ENCODE assay signal across 29 cellular contexts in genomic region chr17:36095992-36096391, GRCh38. TPM values are rescaled to one million over a fixed set of nuclear protein-coding genes. Genes with fewer than 3 reads are reported as not detected.
DNase-seq lines count a peak whose midpoint lies in the region; ATAC-seq, FAIRE-seq and TF ChIP-seq lines count a peak whose summit lies in the region.
"Had no signal": no experiment of that assay in that cellular context is flagged by ENCODE, and none has a peak within 500 bp of the region (broad histone marks: within the 10 kb centered on the region; RNA-seq: fewer than 3 reads in every experiment).

No MANE protein-coding gene starts in this region.

- no peak overlapping the region for H3K4me2 ChIP-seq in HepG2 (ENCODE audit: low read depth, low read length)

- POLR2A ChIA-PET in HepG2 (lab: Yijun Ruan, JAX): no interaction called here

- H3K9me3 ChIP-seq in right cardiac atrium (ENCODE audit: control insufficient read depth, low read length) (no peaks in the 10 kb centered on the region), HepG2 (ENCODE audit: low read length) (no peaks in the 10 kb centered on the region)
- H3K9me3 ChIP-seq: heart left ventricle, left ventricle myocardium inferior, SJCRH30, upper lobe of right lung had no signal

- in situ Hi-C loops in HepG2 (cut with HindIII; ENCODE audit: extremely low pct_ligation_motif_present, low pct_unique_long_range_greater_than_20kb): no loop called here

- no peak for DNase-seq in activated CD4-positive, alpha-beta T cell treated with anti-CD3 and anti-CD28 coated beads, Interleukin-2, amount 10 ng/mL, durations not matched to agents 24 days and 14 days
- no peak for DNase-seq in activated CD4-positive, alpha-beta T cell treated with anti-CD3 and anti-CD28 coated beads, Interleukin-2, amount 50 U/mL, for 48 hours
- DNase-seq in M059J (ENCODE audit: low read depth) (peak; percentile 9), GM12892 (ENCODE audit: insufficient read length) (no peak), right cardiac atrium (no peak), HepG2 (ENCODE audit: low spot score) (no peak)
- DNase-seq in activated T-helper 1 cell treated with anti-CD3 and anti-CD28 coated beads, Interleukin-12 subunit alpha, Interleukin-12 subunit beta, Interleukin-2, Interleukin-4 antibody, amounts not matched to agents 30 ng/mL and 10 ng/mL and 1 ng/mL, durations not matched to agents 14 hours and 24 hours and 36 hours (ENCODE audit: low spot score): no peak
- DNase-seq in natural killer cell treated with Interleukin-12 subunit alpha and Interleukin-12 subunit beta and Interleukin-15 and Interleukin-18, amount 100 ng/mL, for 72 hours (ENCODE audit: low spot score): no peak
- DNase-seq: activated B cell treated with CpG ODN at 0.5 μM for 24 hours; activated CD4-positive, alpha-beta memory T cell treated with anti-CD3 and anti-CD28 coated beads for 36 hours; activated naive CD4-positive, alpha-beta T cell treated with anti-CD3 and anti-CD28 coated beads for 36 hours; activated T-cell treated with anti-CD3 and anti-CD28 coated beads, Interleukin-2, amount 50 U/mL, for 4 hours; C1 segment of cervical spinal cord; H7; heart left ventricle; left ventricle myocardium inferior; naive thymus-derived CD8-positive, alpha-beta T cell; NCI-H187 treated with DMSO at 0.1 percent for 48 hours; NCI-H345; SJCRH30; T-helper 17 cell; upper lobe of right lung had no signal

- intact Hi-C loops in activated CD4-positive, alpha-beta T cell treated with anti-CD3 and anti-CD28 coated beads, Interleukin-2, amount 10 ng/mL, durations not matched to agents 24 days and 14 days (cut with micrococcal nuclease): loop anchor here (10.0 kb wide), 1 partner anchor 1721 kb away; no protein-coding TSS in a partner anchor
- intact Hi-C loops in activated T-helper 1 cell treated with anti-CD3 and anti-CD28 coated beads, Interleukin-12 subunit alpha, Interleukin-12 subunit beta, Interleukin-2, Interleukin-4 antibody, amounts not matched to agents 30 ng/mL and 10 ng/mL and 1 ng/mL, durations not matched to agents 14 hours and 24 hours and 36 hours (cut with micrococcal nuclease): no loop called here
- intact Hi-C loops in right cardiac atrium (cut with DNase I): no loop called here
- intact Hi-C loops in HepG2 (cut with micrococcal nuclease; ENCODE audit: unreplicated experiment): no loop called here

- FAIRE-seq in GM12892 (lab: Jason Lieb, UNC) (no peak), HepG2 (lab: Jason Lieb, UNC) (no peak)
- FAIRE-seq: D721Med, GM18507, RCC 7860 had no signal

- H3K4me1 ChIP-seq in right cardiac atrium (ENCODE audit: control insufficient read depth, insufficient read depth, low read length) (no peaks in the 10 kb centered on the region), HepG2 (ENCODE audit: insufficient read depth, low read length) (no peaks in the 10 kb centered on the region)
- H3K4me1 ChIP-seq: left ventricle myocardium inferior, SJCRH30, upper lobe of right lung had no signal

- H3K36me3 ChIP-seq in HepG2 (replicated peaks in 1 of 2; ENCODE audit: control insufficient read depth in 1 of 2, insufficient read depth in 2 of 2, low read length in 2 of 2): no peaks in the 10 kb centered on the region
- H3K36me3 ChIP-seq: cardiac muscle cell, heart left ventricle, left ventricle myocardium inferior, SJCRH30, upper lobe of right lung had no signal

- BruUV-seq in HepG2 (replicated peaks; lab: Mats Ljungman, UMichigan): no TSS peak

- H3K27ac Mint-ChIP-seq in activated CD4-positive, alpha-beta T cell treated with anti-CD3 and anti-CD28 coated beads, Interleukin-2, amount 10 ng/mL, durations not matched to agents 24 days and 14 days: peak overlapping the region; percentile 16
- H3K27ac Mint-ChIP-seq in activated T-helper 1 cell treated with anti-CD3 and anti-CD28 coated beads, Interleukin-12 subunit alpha, Interleukin-12 subunit beta, Interleukin-2, Interleukin-4 antibody, amounts not matched to agents 30 ng/mL and 10 ng/mL and 1 ng/mL, durations not matched to agents 14 hours and 24 hours and 36 hours: peak overlapping the region; percentile 6
- H3K27ac Mint-ChIP-seq in natural killer cell treated with Interleukin-12 subunit alpha and Interleukin-12 subunit beta and Interleukin-15 and Interleukin-18, amount 100 ng/mL, for 72 hours: peak overlapping the region; percentile 95 to 96
- H3K27ac Mint-ChIP-seq: activated B cell treated with CpG ODN at 0.5 μM for 24 hours; activated CD4-positive, alpha-beta memory T cell treated with anti-CD3 and anti-CD28 coated beads for 36 hours; activated naive CD4-positive, alpha-beta T cell treated with anti-CD3 and anti-CD28 coated beads for 36 hours; naive thymus-derived CD8-positive, alpha-beta T cell; T-helper 17 cell had no signal

- no peaks in the 10 kb centered on the region for H3K9me3 Mint-ChIP-seq in activated CD4-positive, alpha-beta T cell treated with anti-CD3 and anti-CD28 coated beads, Interleukin-2, amount 10 ng/mL, durations not matched to agents 24 days and 14 days
- H3K9me3 Mint-ChIP-seq in activated T-helper 1 cell treated with anti-CD3 and anti-CD28 coated beads, Interleukin-12 subunit alpha, Interleukin-12 subunit beta, Interleukin-2, Interleukin-4 antibody, amounts not matched to agents 30 ng/mL and 10 ng/mL and 1 ng/mL, durations not matched to agents 14 hours and 24 hours and 36 hours: no peaks in the 10 kb centered on the region
- peaks cover 8% of the 10 kb centered on the region for H3K9me3 Mint-ChIP-seq in natural killer cell treated with Interleukin-12 subunit alpha and Interleukin-12 subunit beta and Interleukin-15 and Interleukin-18, amount 100 ng/mL, for 72 hours
- H3K9me3 Mint-ChIP-seq: activated B cell treated with CpG ODN at 0.5 μM for 24 hours; activated CD4-positive, alpha-beta memory T cell treated with anti-CD3 and anti-CD28 coated beads for 36 hours; activated naive CD4-positive, alpha-beta T cell treated with anti-CD3 and anti-CD28 coated beads for 36 hours; activated T-cell treated with anti-CD3 and anti-CD28 coated beads, Interleukin-2, amount 50 U/mL, for 4 hours; naive thymus-derived CD8-positive, alpha-beta T cell had no signal

- TF ChIP-seq EP300 in HepG2 (IDR thresholded peaks at IDR 0.05; ENCODE audit: low read depth in 2 of 2, low read length in 2 of 2) (no peak), HepG2 (CRISPR knock-in tag; IDR thresholded peaks at IDR 0.05; ENCODE audit: borderline replicate concordance) (no peak)

- H3K4me1 Mint-ChIP-seq in activated CD4-positive, alpha-beta T cell treated with anti-CD3 and anti-CD28 coated beads, Interleukin-2, amount 10 ng/mL, durations not matched to agents 24 days and 14 days: peaks cover 21% of the 10 kb centered on the region
- H3K4me1 Mint-ChIP-seq in activated T-helper 1 cell treated with anti-CD3 and anti-CD28 coated beads, Interleukin-12 subunit alpha, Interleukin-12 subunit beta, Interleukin-2, Interleukin-4 antibody, amounts not matched to agents 30 ng/mL and 10 ng/mL and 1 ng/mL, durations not matched to agents 14 hours and 24 hours and 36 hours (ENCODE audit: low read depth): peaks cover 37% of the 10 kb centered on the region
- H3K4me1 Mint-ChIP-seq in natural killer cell treated with Interleukin-12 subunit alpha and Interleukin-12 subunit beta and Interleukin-15 and Interleukin-18, amount 100 ng/mL, for 72 hours (ENCODE audit: low read depth in 2 of 2): peaks cover 64 to 71% of the 10 kb centered on the region in 2 donors

- H3K4me3 Mint-ChIP-seq in activated CD4-positive, alpha-beta T cell treated with anti-CD3 and anti-CD28 coated beads, Interleukin-2, amount 10 ng/mL, durations not matched to agents 24 days and 14 days: no peak overlapping the region
- H3K4me3 Mint-ChIP-seq in activated T-helper 1 cell treated with anti-CD3 and anti-CD28 coated beads, Interleukin-12 subunit alpha, Interleukin-12 subunit beta, Interleukin-2, Interleukin-4 antibody, amounts not matched to agents 30 ng/mL and 10 ng/mL and 1 ng/mL, durations not matched to agents 14 hours and 24 hours and 36 hours: no peak overlapping the region
- peak overlapping the region; percentile 51 for H3K4me3 Mint-ChIP-seq in natural killer cell treated with Interleukin-12 subunit alpha and Interleukin-12 subunit beta and Interleukin-15 and Interleukin-18, amount 100 ng/mL, for 72 hours
- H3K4me3 Mint-ChIP-seq: activated B cell treated with CpG ODN at 0.5 μM for 24 hours; activated CD4-positive, alpha-beta memory T cell treated with anti-CD3 and anti-CD28 coated beads for 36 hours; activated naive CD4-positive, alpha-beta T cell treated with anti-CD3 and anti-CD28 coated beads for 36 hours; activated T-cell treated with anti-CD3 and anti-CD28 coated beads, Interleukin-2, amount 50 U/mL, for 4 hours; T-helper 17 cell had no signal

- no peak for TF ChIP-seq CTCF in HepG2 (CRISPR knock-in tag; IDR thresholded peaks at IDR 0.05)

- 84% methylated on average over 1 of the region's 1 CpG for WGBS in right cardiac atrium
- WGBS in HepG2 (ENCODE audit: low lambda C conversion rate): 0% methylated on average over 1 of the region's 1 CpG

- H3K36me3 Mint-ChIP-seq in activated CD4-positive, alpha-beta T cell treated with anti-CD3 and anti-CD28 coated beads, Interleukin-2, amount 10 ng/mL, durations not matched to agents 24 days and 14 days (ENCODE audit: low read depth): no peaks in the 10 kb centered on the region
- H3K36me3 Mint-ChIP-seq in activated T-helper 1 cell treated with anti-CD3 and anti-CD28 coated beads, Interleukin-12 subunit alpha, Interleukin-12 subunit beta, Interleukin-2, Interleukin-4 antibody, amounts not matched to agents 30 ng/mL and 10 ng/mL and 1 ng/mL, durations not matched to agents 14 hours and 24 hours and 36 hours (ENCODE audit: low read depth): no peaks in the 10 kb centered on the region
- peaks cover 9% of the 10 kb centered on the region for H3K36me3 Mint-ChIP-seq in natural killer cell treated with Interleukin-12 subunit alpha and Interleukin-12 subunit beta and Interleukin-15 and Interleukin-18, amount 100 ng/mL, for 72 hours
- H3K36me3 Mint-ChIP-seq: activated CD4-positive, alpha-beta memory T cell treated with anti-CD3 and anti-CD28 coated beads for 36 hours; naive thymus-derived CD8-positive, alpha-beta T cell had no signal

- CTCF ChIA-PET in HepG2 (lab: Yijun Ruan, JAX; ENCODE audit: low intra/inter-chr PET ratio, low total read pairs): no interaction called here

- no peak for TF ChIP-seq RAD21 in HepG2 (CRISPR knock-in tag; IDR thresholded peaks at IDR 0.05)

- peaks cover 17% of the 10 kb centered on the region for H3K27me3 Mint-ChIP-seq in activated CD4-positive, alpha-beta T cell treated with anti-CD3 and anti-CD28 coated beads, Interleukin-2, amount 10 ng/mL, durations not matched to agents 24 days and 14 days
- H3K27me3 Mint-ChIP-seq in activated T-helper 1 cell treated with anti-CD3 and anti-CD28 coated beads, Interleukin-12 subunit alpha, Interleukin-12 subunit beta, Interleukin-2, Interleukin-4 antibody, amounts not matched to agents 30 ng/mL and 10 ng/mL and 1 ng/mL, durations not matched to agents 14 hours and 24 hours and 36 hours (ENCODE audit: insufficient read depth): peaks cover 19% of the 10 kb centered on the region
- H3K27me3 Mint-ChIP-seq in natural killer cell treated with Interleukin-12 subunit alpha and Interleukin-12 subunit beta and Interleukin-15 and Interleukin-18, amount 100 ng/mL, for 72 hours: no peaks in the 10 kb centered on the region

- no peaks in the 10 kb centered on the region for H3K79me2 ChIP-seq in HepG2 (ENCODE audit: insufficient read depth, low read length)

- H3K4me3 ChIP-seq in right cardiac atrium (ENCODE audit: low read length) (no peak overlapping the region), HepG2 (replicated peaks in 1 of 3; ENCODE audit: insufficient read depth in 1 of 3, low read depth in 2 of 3, low read length in 3 of 3) (no peak overlapping the region)
- H3K4me3 ChIP-seq: cardiac muscle cell, heart left ventricle, left ventricle myocardium inferior, SJCRH30, upper lobe of right lung had no signal

- H2AFZ ChIP-seq in HepG2 (ENCODE audit: low read length): no peak overlapping the region

- no peak for TF ChIP-seq POLR2A in GM12892 (IDR thresholded peaks at IDR 0.05; ENCODE audit: low read depth, low read length)
- TF ChIP-seq POLR2A in HepG2 (IDR thresholded peaks at IDR 0.05; ENCODE audit: insufficient read depth in 1 of 2, low read depth in 2 of 2, low read length in 2 of 2): no peak

- no peaks in the 10 kb centered on the region for H4K20me1 ChIP-seq in HepG2 (ENCODE audit: insufficient read depth, low read length)

- no peak overlapping the region for H3K9ac ChIP-seq in HepG2 (ENCODE audit: insufficient read depth, low read depth, low read length)

- H3K27me3 ChIP-seq in right cardiac atrium (ENCODE audit: control insufficient read depth, insufficient read depth) (no peaks in the 10 kb centered on the region), HepG2 (ENCODE audit: control insufficient read depth in 1 of 2, insufficient read depth in 2 of 2, low read length in 2 of 2) (no peaks in the 10 kb centered on the region)
- H3K27me3 ChIP-seq: cardiac muscle cell, SJCRH30, upper lobe of right lung had no signal

- no peak overlapping the region for H3K27ac ChIP-seq in right cardiac atrium (ENCODE audit: low read length)
- no peak overlapping the region for H3K27ac ChIP-seq in HepG2 (ENCODE audit: extremely low read length, insufficient read depth, low read length)
- H3K27ac ChIP-seq: cardiac muscle cell, heart left ventricle, left ventricle myocardium inferior, SJCRH30, upper lobe of right lung had no signal

- ATAC-seq in natural killer cell treated with Interleukin-12 subunit alpha and Interleukin-12 subunit beta and Interleukin-15 and Interleukin-18, amount 100 ng/mL, for 72 hours: no peak
- ATAC-seq in right cardiac atrium (no peak), HepG2 (no peak)
- ATAC-seq: activated T-cell treated with anti-CD3 and anti-CD28 coated beads, Interleukin-2, amount 50 U/mL, for 4 hours; heart left ventricle; naive thymus-derived CD8-positive, alpha-beta T cell; T-helper 17 cell; upper lobe of right lung had no signal

RNA-seq across cellular contexts. Expression of gene CCL3, which starts 6.0 kb away (rescaled TPM):
- 403 and 414 TPM in 2 replicates for total RNA-seq in activated CD4-positive, alpha-beta T cell treated with anti-CD3 and anti-CD28 coated beads, Interleukin-2, amount 10 ng/mL, durations not matched to agents 24 days and 14 days
- not detected in 2 replicates for total RNA-seq in M059J (2014; rRNA removed; shearing (Covaris generic))
- total RNA-seq in activated T-helper 1 cell treated with anti-CD3 and anti-CD28 coated beads, Interleukin-12 subunit alpha, Interleukin-12 subunit beta, Interleukin-2, Interleukin-4 antibody, amounts not matched to agents 30 ng/mL and 10 ng/mL and 1 ng/mL, durations not matched to agents 14 hours and 24 hours and 36 hours: 1,244 and 1,261 TPM in 2 replicates
- total RNA-seq in natural killer cell treated with Interleukin-12 subunit alpha and Interleukin-12 subunit beta and Interleukin-15 and Interleukin-18, amount 100 ng/mL, for 72 hours: 1,000 to 10,000 TPM; 2,440 to 2,619 TPM
- polyA plus RNA-seq in GM12892 (2012; ENCODE audit: missing spikeins): 413 TPM
- total RNA-seq in right cardiac atrium: 1 to 10 TPM in 3 of 4 donors, under 1 TPM in 1; 0.38 to 2.3 (median 1.3) TPM
- polyA plus RNA-seq in right cardiac atrium: 0.66 TPM
- total RNA-seq in HepG2 (2016; rRNA removed; fragmentation: Illumina TruSeq; extraction: Trizol): not detected in 2 replicates
- not detected in 2 replicates for total RNA-seq in HepG2 (2016; cell fraction: cytosol; rRNA removed; fragmentation: Illumina TruSeq; extraction: Trizol; ENCODE audit: low read depth)
- not detected in 2 replicates for total RNA-seq in HepG2 (2016; cell fraction: insoluble cytoplasmic fraction; rRNA removed; fragmentation: Illumina TruSeq; extraction: Trizol)
- total RNA-seq in HepG2 (2016; cell fraction: membrane; rRNA removed; fragmentation: Illumina TruSeq; extraction: Trizol): not detected in 2 replicates
- not detected in 2 replicates for total RNA-seq in HepG2 (2016; cell fraction: nucleus; rRNA removed; fragmentation: Illumina TruSeq; extraction: Trizol)
- polyA plus RNA-seq in HepG2 (2011; rRNA removed): not detected in 2 replicates
- 0.12 TPM in 1 of 2 replicates, not detected in the other for polyA plus RNA-seq in HepG2 (2011; cell fraction: cytosol; rRNA removed)
- 0.26 and 0.38 TPM in 2 replicates for polyA plus RNA-seq in HepG2 (2011; cell fraction: nucleus; rRNA removed)
- polyA plus RNA-seq in HepG2 (2012): not detected in 2 replicates
- polyA plus RNA-seq in HepG2 (2016; cell fraction: cytosol; fragmentation: Illumina TruSeq; extraction: Trizol; ENCODE audit: low read depth): not detected in 2 replicates
- not detected in 2 replicates for polyA plus RNA-seq in HepG2 (2016; cell fraction: insoluble cytoplasmic fraction; fragmentation: Illumina TruSeq; extraction: Trizol; ENCODE audit: low read depth)
- polyA plus RNA-seq in HepG2 (2016; cell fraction: membrane; fragmentation: Illumina TruSeq; extraction: Trizol; ENCODE audit: low read depth): not detected in 2 replicates
- polyA plus RNA-seq in HepG2 (2016; cell fraction: nucleus; fragmentation: Illumina TruSeq; extraction: Trizol; ENCODE audit: insufficient read depth, low read depth): not detected in 2 replicates
- 3.3 TPM in 1 of 2 replicates, not detected in the other for polyA minus RNA-seq in HepG2 (2011; rRNA and poly(A)+ RNA removed; ENCODE audit: low replicate concordance)
- not detected in 2 replicates for polyA minus RNA-seq in HepG2 (2011; cell fraction: cytosol; rRNA and poly(A)+ RNA removed)
- polyA minus RNA-seq in HepG2 (2011; cell fraction: nucleus; rRNA and poly(A)+ RNA removed): not detected in 2 replicates
- total RNA-seq: A673, cardiac muscle cell, dermis microvascular lymphatic vessel endothelial cell, H7, left ventricle myocardium inferior, osteocyte, SJCRH30 had no signal
- polyA plus RNA-seq: cardiac muscle cell had no signal

RNA-seq across cellular contexts. Expression of gene CCL4, which starts 7.6 kb away (rescaled TPM):
- 351 and 370 TPM in 2 replicates for total RNA-seq in activated CD4-positive, alpha-beta T cell treated with anti-CD3 and anti-CD28 coated beads, Interleukin-2, amount 10 ng/mL, durations not matched to agents 24 days and 14 days
- total RNA-seq in M059J (2014; rRNA removed; shearing (Covaris generic)): 0.10 TPM in 1 of 2 replicates, not detected in the other
- total RNA-seq in activated T-helper 1 cell treated with anti-CD3 and anti-CD28 coated beads, Interleukin-12 subunit alpha, Interleukin-12 subunit beta, Interleukin-2, Interleukin-4 antibody, amounts not matched to agents 30 ng/mL and 10 ng/mL and 1 ng/mL, durations not matched to agents 14 hours and 24 hours and 36 hours: 1,230 and 1,243 TPM in 2 replicates
- 100 to 1,000 TPM; 379 to 582 TPM for total RNA-seq in natural killer cell treated with Interleukin-12 subunit alpha and Interleukin-12 subunit beta and Interleukin-15 and Interleukin-18, amount 100 ng/mL, for 72 hours
- 118 TPM for polyA plus RNA-seq in GM12892 (2012; ENCODE audit: missing spikeins)
- total RNA-seq in right cardiac atrium (1 to 10 TPM in 3 of 4 donors, under 1 TPM in 1; 0.42 to 1.7 (median 1.2) TPM), HepG2 (2016; rRNA removed; fragmentation: Illumina TruSeq; extraction: Trizol) (not detected in 2 replicates)
- polyA plus RNA-seq in right cardiac atrium (0.95 TPM), HepG2 (2011; rRNA removed) (not detected in 2 replicates)
- not detected in 2 replicates for total RNA-seq in HepG2 (2016; cell fraction: cytosol; rRNA removed; fragmentation: Illumina TruSeq; extraction: Trizol; ENCODE audit: low read depth)
- not detected in 2 replicates for total RNA-seq in HepG2 (2016; cell fraction: insoluble cytoplasmic fraction; rRNA removed; fragmentation: Illumina TruSeq; extraction: Trizol)
- total RNA-seq in HepG2 (2016; cell fraction: membrane; rRNA removed; fragmentation: Illumina TruSeq; extraction: Trizol): not detected in 2 replicates
- total RNA-seq in HepG2 (2016; cell fraction: nucleus; rRNA removed; fragmentation: Illumina TruSeq; extraction: Trizol): not detected in 2 replicates
- not detected in 2 replicates for polyA plus RNA-seq in HepG2 (2011; cell fraction: cytosol; rRNA removed)
- 0.26 TPM in 1 of 2 replicates, not detected in the other for polyA plus RNA-seq in HepG2 (2011; cell fraction: nucleus; rRNA removed)
- polyA plus RNA-seq in HepG2 (2012): not detected in 2 replicates
- not detected in 2 replicates for polyA plus RNA-seq in HepG2 (2016; cell fraction: cytosol; fragmentation: Illumina TruSeq; extraction: Trizol; ENCODE audit: low read depth)
- polyA plus RNA-seq in HepG2 (2016; cell fraction: insoluble cytoplasmic fraction; fragmentation: Illumina TruSeq; extraction: Trizol; ENCODE audit: low read depth): not detected in 2 replicates
- not detected in 2 replicates for polyA plus RNA-seq in HepG2 (2016; cell fraction: membrane; fragmentation: Illumina TruSeq; extraction: Trizol; ENCODE audit: low read depth)
- polyA plus RNA-seq in HepG2 (2016; cell fraction: nucleus; fragmentation: Illumina TruSeq; extraction: Trizol; ENCODE audit: insufficient read depth, low read depth): not detected in 2 replicates
- 0.47 TPM in 1 of 2 replicates, not detected in the other for polyA minus RNA-seq in HepG2 (2011; rRNA and poly(A)+ RNA removed; ENCODE audit: low replicate concordance)
- polyA minus RNA-seq in HepG2 (2011; cell fraction: cytosol; rRNA and poly(A)+ RNA removed): not detected in 2 replicates
- polyA minus RNA-seq in HepG2 (2011; cell fraction: nucleus; rRNA and poly(A)+ RNA removed): not detected in 2 replicates
- total RNA-seq: A673, cardiac muscle cell, dermis microvascular lymphatic vessel endothelial cell, H7, osteocyte, SJCRH30 had no signal
- polyA plus RNA-seq: cardiac muscle cell had no signal

RNA-seq across cellular contexts. Expression of gene CCL18, which starts 31.9 kb away (rescaled TPM):
- total RNA-seq in activated CD4-positive, alpha-beta T cell treated with anti-CD3 and anti-CD28 coated beads, Interleukin-2, amount 10 ng/mL, durations not matched to agents 24 days and 14 days: not detected in 2 replicates
- not detected in 2 replicates for total RNA-seq in M059J (2014; rRNA removed; shearing (Covaris generic))
- total RNA-seq in activated T-helper 1 cell treated with anti-CD3 and anti-CD28 coated beads, Interleukin-12 subunit alpha, Interleukin-12 subunit beta, Interleukin-2, Interleukin-4 antibody, amounts not matched to agents 30 ng/mL and 10 ng/mL and 1 ng/mL, durations not matched to agents 14 hours and 24 hours and 36 hours: not detected in 2 replicates
- total RNA-seq in natural killer cell treated with Interleukin-12 subunit alpha and Interleukin-12 subunit beta and Interleukin-15 and Interleukin-18, amount 100 ng/mL, for 72 hours: not detected
- not detected for polyA plus RNA-seq in GM12892 (2012; ENCODE audit: missing spikeins)
- total RNA-seq in right cardiac atrium (10 to 100 TPM in 1 of 4 donors, 1 to 10 TPM in 2, under 1 TPM in 1; 0.74 to 12.3 (median 1.5) TPM), HepG2 (2016; rRNA removed; fragmentation: Illumina TruSeq; extraction: Trizol) (not detected in 2 replicates)
- polyA plus RNA-seq in right cardiac atrium (0.20 TPM), HepG2 (2011; rRNA removed) (not detected in 2 replicates)
- total RNA-seq in HepG2 (2016; cell fraction: cytosol; rRNA removed; fragmentation: Illumina TruSeq; extraction: Trizol; ENCODE audit: low read depth): not detected in 2 replicates
- not detected in 2 replicates for total RNA-seq in HepG2 (2016; cell fraction: insoluble cytoplasmic fraction; rRNA removed; fragmentation: Illumina TruSeq; extraction: Trizol)
- not detected in 2 replicates for total RNA-seq in HepG2 (2016; cell fraction: membrane; rRNA removed; fragmentation: Illumina TruSeq; extraction: Trizol)
- not detected in 2 replicates for total RNA-seq in HepG2 (2016; cell fraction: nucleus; rRNA removed; fragmentation: Illumina TruSeq; extraction: Trizol)
- not detected in 2 replicates for polyA plus RNA-seq in HepG2 (2011; cell fraction: cytosol; rRNA removed)
- not detected in 2 replicates for polyA plus RNA-seq in HepG2 (2011; cell fraction: nucleus; rRNA removed)
- polyA plus RNA-seq in HepG2 (2012): not detected in 2 replicates
- polyA plus RNA-seq in HepG2 (2016; cell fraction: cytosol; fragmentation: Illumina TruSeq; extraction: Trizol; ENCODE audit: low read depth): not detected in 2 replicates
- not detected in 2 replicates for polyA plus RNA-seq in HepG2 (2016; cell fraction: insoluble cytoplasmic fraction; fragmentation: Illumina TruSeq; extraction: Trizol; ENCODE audit: low read depth)
- polyA plus RNA-seq in HepG2 (2016; cell fraction: membrane; fragmentation: Illumina TruSeq; extraction: Trizol; ENCODE audit: low read depth): not detected in 2 replicates
- not detected in 2 replicates for polyA plus RNA-seq in HepG2 (2016; cell fraction: nucleus; fragmentation: Illumina TruSeq; extraction: Trizol; ENCODE audit: insufficient read depth, low read depth)
- not detected in 2 replicates for polyA minus RNA-seq in HepG2 (2011; rRNA and poly(A)+ RNA removed; ENCODE audit: low replicate concordance)
- not detected in 2 replicates for polyA minus RNA-seq in HepG2 (2011; cell fraction: cytosol; rRNA and poly(A)+ RNA removed)
- not detected in 2 replicates for polyA minus RNA-seq in HepG2 (2011; cell fraction: nucleus; rRNA and poly(A)+ RNA removed)
- total RNA-seq: A673; activated B cell treated with CpG ODN at 0.5 μM for 24 hours; activated naive CD4-positive, alpha-beta T cell treated with anti-CD3 and anti-CD28 coated beads for 36 hours; activated T-cell treated with anti-CD3 and anti-CD28 coated beads, Interleukin-2, amount 50 U/mL, for 4 hours; cardiac muscle cell; dermis microvascular lymphatic vessel endothelial cell; H7; naive thymus-derived CD8-positive, alpha-beta T cell; osteocyte; SJCRH30; T-helper 17 cell had no signal
- polyA plus RNA-seq: cardiac muscle cell; naive thymus-derived CD8-positive, alpha-beta T cell had no signal

Comparison
In these comparisons a context has a peak if more than half of its experiments do, and no peak if none do; other contexts are left out.
1. H3K27ac Mint-ChIP-seq: peak in every context shown above with its lines; median percentile 96 in natural killer cell treated with Interleukin-12 subunit alpha and Interleukin-12 subunit beta and Interleukin-15 and Interleukin-18, amount 100 ng/mL, for 72 hours; 16 in activated CD4-positive, alpha-beta T cell treated with anti-CD3 and anti-CD28 coated beads, Interleukin-2, amount 10 ng/mL, durations not matched to agents 24 days and 14 days; 6 in activated T-helper 1 cell treated with anti-CD3 and anti-CD28 coated beads, Interleukin-12 subunit alpha, Interleukin-12 subunit beta, Interleukin-2, Interleukin-4 antibody, amounts not matched to agents 30 ng/mL and 10 ng/mL and 1 ng/mL, durations not matched to agents 14 hours and 24 hours and 36 hours.
2. RNA of gene CCL3, which starts 6.0 kb away (total RNA-seq): 2,440 to 2,619 TPM in natural killer cell treated with Interleukin-12 subunit alpha and Interleukin-12 subunit beta and Interleukin-15 and Interleukin-18, amount 100 ng/mL, for 72 hours, 1,244 to 1,261 TPM in activated T-helper 1 cell treated with anti-CD3 and anti-CD28 coated beads, Interleukin-12 subunit alpha, Interleukin-12 subunit beta, Interleukin-2, Interleukin-4 antibody, amounts not matched to agents 30 ng/mL and 10 ng/mL and 1 ng/mL, durations not matched to agents 14 hours and 24 hours and 36 hours and 403 to 414 TPM in activated CD4-positive, alpha-beta T cell treated with anti-CD3 and anti-CD28 coated beads, Interleukin-2, amount 10 ng/mL, durations not matched to agents 24 days and 14 days; 0.38 to 2.3 TPM in right cardiac atrium, not detected in M059J and not detected in HepG2; every median in the first group is over 100 times any median in the second.
3. RNA of gene CCL4, which starts 7.6 kb away (total RNA-seq): 1,230 to 1,243 TPM in activated T-helper 1 cell treated with anti-CD3 and anti-CD28 coated beads, Interleukin-12 subunit alpha, Interleukin-12 subunit beta, Interleukin-2, Interleukin-4 antibody, amounts not matched to agents 30 ng/mL and 10 ng/mL and 1 ng/mL, durations not matched to agents 14 hours and 24 hours and 36 hours, 379 to 582 TPM in natural killer cell treated with Interleukin-12 subunit alpha and Interleukin-12 subunit beta and Interleukin-15 and Interleukin-18, amount 100 ng/mL, for 72 hours and 351 to 370 TPM in activated CD4-positive, alpha-beta T cell treated with anti-CD3 and anti-CD28 coated beads, Interleukin-2, amount 10 ng/mL, durations not matched to agents 24 days and 14 days; 0.42 to 1.7 TPM in right cardiac atrium, 0.10 TPM in M059J and not detected in HepG2; every median in the first group is over 100 times any median in the second.